In genomic region chr6:136789440-136789839, GRCh38 we compare ENCODE assay signal across 7 cellular contexts. TPM values are rescaled to one million over a fixed set of nuclear protein-coding genes. Genes with fewer than 3 reads are reported as not detected.
DNase-seq lines count a peak whose midpoint lies in the region; ATAC-seq and TF ChIP-seq lines count a peak whose summit lies in the region.
"Not testable (repeated sequence)": the region's sequence is repeated elsewhere in the genome, so short reads cannot be mapped to it uniquely, and the experiment has no call there.

No MANE protein-coding gene starts in this region.

- H3K4me1 Mint-ChIP-seq in activated CD8-positive, alpha-beta T cell treated with anti-CD3 and anti-CD28 coated beads for 36 hours (ENCODE audit: low read depth), result peaks cover 59% of the 10 kb centered on the region
- H3K4me1 Mint-ChIP-seq in stimulated activated effector memory CD8-positive, alpha-beta T cell treated with anti-CD3 and anti-CD28 coated beads, Interleukin-12 subunit alpha, Interleukin-12 subunit beta, amount 100 ng/mL, for 72 hours, result peaks cover 52% of the 10 kb centered on the region

- not testable (repeated sequence) for H3K9me3 Mint-ChIP-seq in activated CD8-positive, alpha-beta T cell treated with anti-CD3 and anti-CD28 coated beads for 36 hours; stimulated activated effector memory CD8-positive, alpha-beta T cell treated with anti-CD3 and anti-CD28 coated beads, Interleukin-12 subunit alpha, Interleukin-12 subunit beta, amount 100 ng/mL, for 72 hours

- not testable (repeated sequence) for H3K36me3 Mint-ChIP-seq in activated CD8-positive, alpha-beta T cell treated with anti-CD3 and anti-CD28 coated beads for 36 hours (ENCODE audit: low read depth)
- peaks cover 30% of the 10 kb centered on the region for H3K36me3 Mint-ChIP-seq in stimulated activated effector memory CD8-positive, alpha-beta T cell treated with anti-CD3 and anti-CD28 coated beads, Interleukin-12 subunit alpha, Interleukin-12 subunit beta, amount 100 ng/mL, for 72 hours

- not testable (repeated sequence) for H3K27me3 ChIP-seq in SJSA1 (replicated peaks); lower lobe of right lung (ENCODE audit: low read depth)

- H3K27me3 Mint-ChIP-seq in activated CD8-positive, alpha-beta T cell treated with anti-CD3 and anti-CD28 coated beads for 36 hours, result not testable (repeated sequence)

- intact Hi-C loops in activated CD8-positive, alpha-beta T cell treated with anti-CD3 and anti-CD28 coated beads for 36 hours (cut with micrococcal nuclease), result loop anchor here (5.0 to 10.0 kb wide), 2 partner anchors 37 to 65 kb away; no protein-coding TSS in a partner anchor
- intact Hi-C loops in lower lobe of right lung (cut with DNase I), result not testable (repeated sequence)

- in situ Hi-C loops in G401 (cut with HindIII; ENCODE audit: low sequenced_read_pairs); astrocyte of the cerebellum (cut with HindIII; ENCODE audit: low sequenced_read_pairs): not testable (repeated sequence)

- not testable (repeated sequence) for H3K4me3 ChIP-seq in SJSA1
- H3K4me3 ChIP-seq in astrocyte of the cerebellum (ENCODE audit: low read depth, low read length), result peak overlapping the region; percentile 88
- peak overlapping the region; percentile 94 for H3K4me3 ChIP-seq in lower lobe of right lung

- CTCF ChIA-PET in activated CD8-positive, alpha-beta T cell treated with anti-CD3 and anti-CD28 coated beads for 36 hours (lab: Charles Lee), result interaction anchor here (3.6 to 5.1 kb wide), 3 partner anchors 26 to 143 kb away, joined by 31 to 370 read pairs (median 56); no protein-coding TSS in a partner anchor

- H3K4me3 Mint-ChIP-seq in activated CD8-positive, alpha-beta T cell treated with anti-CD3 and anti-CD28 coated beads for 36 hours, result not testable (repeated sequence)
- peak overlapping the region; percentile 97 for H3K4me3 Mint-ChIP-seq in stimulated activated effector memory CD8-positive, alpha-beta T cell treated with anti-CD3 and anti-CD28 coated beads, Interleukin-12 subunit alpha, Interleukin-12 subunit beta, amount 100 ng/mL, for 72 hours

- peak; percentile 21 for DNase-seq in G401 (ENCODE audit: low spot score)
- DNase-seq in SJSA1 (ENCODE audit: low read depth in 1 of 2, low spot score in 2 of 2); activated CD8-positive, alpha-beta T cell treated with anti-CD3 and anti-CD28 coated beads for 36 hours; astrocyte of the cerebellum (ENCODE audit: low read depth); epithelial cell of prostate (ENCODE audit: low read depth, low spot score); lower lobe of right lung; stimulated activated effector memory CD8-positive, alpha-beta T cell treated with anti-CD3 and anti-CD28 coated beads, Interleukin-12 subunit alpha, Interleukin-12 subunit beta, amount 100 ng/mL, for 72 hours (ENCODE audit: low spot score in 2 of 2): not testable (repeated sequence)

- H3K4me1 ChIP-seq in SJSA1 (replicated peaks), result peaks cover 49% of the 10 kb centered on the region
- peaks cover 61% of the 10 kb centered on the region for H3K4me1 ChIP-seq in lower lobe of right lung

- TF ChIP-seq CTCF in activated CD8-positive, alpha-beta T cell treated with anti-CD3 and anti-CD28 coated beads for 36 hours (IDR thresholded peaks at IDR 0.05); astrocyte of the cerebellum (IDR thresholded peaks at IDR 0.05; ENCODE audit: low read depth, low read length, missing control alignments); lower lobe of right lung (IDR thresholded peaks at IDR 0.05): not testable (repeated sequence)

- POLR2A ChIA-PET in activated CD8-positive, alpha-beta T cell treated with anti-CD3 and anti-CD28 coated beads for 36 hours (lab: Charles Lee), result interaction anchor here (1.5 to 2.1 kb wide), 2 partner anchors 18 to 146 kb away, joined by 4 to 8 read pairs; no protein-coding TSS in a partner anchor

- H3K9me3 ChIP-seq in SJSA1 (replicated peaks); lower lobe of right lung: not testable (repeated sequence)

- H3K27ac Mint-ChIP-seq in activated CD8-positive, alpha-beta T cell treated with anti-CD3 and anti-CD28 coated beads for 36 hours, result peak overlapping the region; percentile 55
- H3K27ac Mint-ChIP-seq in stimulated activated effector memory CD8-positive, alpha-beta T cell treated with anti-CD3 and anti-CD28 coated beads, Interleukin-12 subunit alpha, Interleukin-12 subunit beta, amount 100 ng/mL, for 72 hours, result peak overlapping the region; percentile 87

- not testable (repeated sequence) for ATAC-seq in activated CD8-positive, alpha-beta T cell treated with anti-CD3 and anti-CD28 coated beads for 36 hours; lower lobe of right lung; stimulated activated effector memory CD8-positive, alpha-beta T cell treated with anti-CD3 and anti-CD28 coated beads, Interleukin-12 subunit alpha, Interleukin-12 subunit beta, amount 100 ng/mL, for 72 hours

- peaks cover 13% of the 10 kb centered on the region for H3K36me3 ChIP-seq in SJSA1
- H3K36me3 ChIP-seq in lower lobe of right lung, result not testable (repeated sequence)

- H3K27ac ChIP-seq in SJSA1 (peak overlapping the region; percentile 77; the same call in 1 of the 2 replicates), epithelial cell of prostate (peak overlapping the region; percentile 82), lower lobe of right lung (peak overlapping the region; percentile 63)

RNA-seq across cellular contexts. Expression of gene MAP3K5, which starts 2.8 kb away (rescaled TPM):
- not detected in 2 replicates for total RNA-seq in G401 (2014; rRNA removed; shearing (Covaris generic))
- total RNA-seq in SJSA1 (2014; rRNA removed; shearing (Covaris generic)), result 8.3 and 10.7 TPM in 2 replicates
- total RNA-seq in activated CD8-positive, alpha-beta T cell treated with anti-CD3 and anti-CD28 coated beads for 36 hours, result 1 to 10 TPM; 4.4 to 4.6 TPM
- 32.0 TPM for total RNA-seq in lower lobe of right lung

RNA-seq across cellular contexts. Expression of gene PEX7, which starts 33.0 kb away (rescaled TPM):
- 4.6 and 5.8 TPM in 2 replicates for total RNA-seq in G401 (2014; rRNA removed; shearing (Covaris generic))
- 4.6 and 11.4 TPM in 2 replicates for total RNA-seq in SJSA1 (2014; rRNA removed; shearing (Covaris generic))
- total RNA-seq in activated CD8-positive, alpha-beta T cell treated with anti-CD3 and anti-CD28 coated beads for 36 hours, result 1 to 10 TPM; 4.5 to 6.0 TPM
- 5.6 TPM for total RNA-seq in lower lobe of right lung
